ENCODE assay signal across 1 cellular context in the genomic region with DNA sequence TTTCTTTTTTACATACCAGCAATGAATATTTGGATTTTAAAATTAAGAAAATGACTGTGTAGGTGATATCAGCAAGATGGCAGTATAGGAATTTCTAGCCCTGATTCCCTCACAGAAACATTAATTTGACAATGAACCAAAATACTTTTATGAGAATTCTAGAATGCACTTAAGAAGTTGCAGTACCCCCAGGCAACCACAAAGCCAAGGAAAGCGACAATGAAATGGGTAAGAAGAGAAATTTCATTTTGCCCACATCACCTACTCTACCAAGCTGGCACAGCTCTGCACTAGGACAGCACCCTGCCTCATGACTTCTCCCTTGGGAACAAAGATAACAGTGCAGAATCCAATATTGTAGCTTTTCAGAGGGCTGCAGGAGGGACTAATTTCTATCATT.
TF ChIP-seq lines count a peak whose summit lies in the region.

No MANE protein-coding gene starts in this region.

TF ChIP-seq in GM23338, 12 proteins besides CTCF, POLR2A, EP300 and RAD21 (continued from another document):
- TF ChIP-seq, protein P1, sequence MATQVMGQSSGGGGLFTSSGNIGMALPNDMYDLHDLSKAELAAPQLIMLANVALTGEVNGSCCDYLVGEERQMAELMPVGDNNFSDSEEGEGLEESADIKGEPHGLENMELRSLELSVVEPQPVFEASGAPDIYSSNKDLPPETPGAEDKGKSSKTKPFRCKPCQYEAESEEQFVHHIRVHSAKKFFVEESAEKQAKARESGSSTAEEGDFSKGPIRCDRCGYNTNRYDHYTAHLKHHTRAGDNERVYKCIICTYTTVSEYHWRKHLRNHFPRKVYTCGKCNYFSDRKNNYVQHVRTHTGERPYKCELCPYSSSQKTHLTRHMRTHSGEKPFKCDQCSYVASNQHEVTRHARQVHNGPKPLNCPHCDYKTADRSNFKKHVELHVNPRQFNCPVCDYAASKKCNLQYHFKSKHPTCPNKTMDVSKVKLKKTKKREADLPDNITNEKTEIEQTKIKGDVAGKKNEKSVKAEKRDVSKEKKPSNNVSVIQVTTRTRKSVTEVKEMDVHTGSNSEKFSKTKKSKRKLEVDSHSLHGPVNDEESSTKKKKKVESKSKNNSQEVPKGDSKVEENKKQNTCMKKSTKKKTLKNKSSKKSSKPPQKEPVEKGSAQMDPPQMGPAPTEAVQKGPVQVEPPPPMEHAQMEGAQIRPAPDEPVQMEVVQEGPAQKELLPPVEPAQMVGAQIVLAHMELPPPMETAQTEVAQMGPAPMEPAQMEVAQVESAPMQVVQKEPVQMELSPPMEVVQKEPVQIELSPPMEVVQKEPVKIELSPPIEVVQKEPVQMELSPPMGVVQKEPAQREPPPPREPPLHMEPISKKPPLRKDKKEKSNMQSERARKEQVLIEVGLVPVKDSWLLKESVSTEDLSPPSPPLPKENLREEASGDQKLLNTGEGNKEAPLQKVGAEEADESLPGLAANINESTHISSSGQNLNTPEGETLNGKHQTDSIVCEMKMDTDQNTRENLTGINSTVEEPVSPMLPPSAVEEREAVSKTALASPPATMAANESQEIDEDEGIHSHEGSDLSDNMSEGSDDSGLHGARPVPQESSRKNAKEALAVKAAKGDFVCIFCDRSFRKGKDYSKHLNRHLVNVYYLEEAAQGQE (IDR thresholded peaks at IDR 0.05; ENCODE audit: unreplicated experiment) = no peak
- no peak for TF ChIP-seq CREB1 (CRISPR knock-in tag; IDR thresholded peaks at IDR 0.05; ENCODE audit: low read depth)
- no peak for TF ChIP-seq NANOG (IDR thresholded peaks at IDR 0.05; ENCODE audit: borderline replicate concordance)
- TF ChIP-seq STAT1 (IDR thresholded peaks at IDR 0.05; ENCODE audit: unreplicated experiment) = no peak
- no peak for TF ChIP-seq EZH2 (IDR thresholded peaks at IDR 0.05; ENCODE audit: low read depth, unreplicated experiment)
- TF ChIP-seq, protein P2, sequence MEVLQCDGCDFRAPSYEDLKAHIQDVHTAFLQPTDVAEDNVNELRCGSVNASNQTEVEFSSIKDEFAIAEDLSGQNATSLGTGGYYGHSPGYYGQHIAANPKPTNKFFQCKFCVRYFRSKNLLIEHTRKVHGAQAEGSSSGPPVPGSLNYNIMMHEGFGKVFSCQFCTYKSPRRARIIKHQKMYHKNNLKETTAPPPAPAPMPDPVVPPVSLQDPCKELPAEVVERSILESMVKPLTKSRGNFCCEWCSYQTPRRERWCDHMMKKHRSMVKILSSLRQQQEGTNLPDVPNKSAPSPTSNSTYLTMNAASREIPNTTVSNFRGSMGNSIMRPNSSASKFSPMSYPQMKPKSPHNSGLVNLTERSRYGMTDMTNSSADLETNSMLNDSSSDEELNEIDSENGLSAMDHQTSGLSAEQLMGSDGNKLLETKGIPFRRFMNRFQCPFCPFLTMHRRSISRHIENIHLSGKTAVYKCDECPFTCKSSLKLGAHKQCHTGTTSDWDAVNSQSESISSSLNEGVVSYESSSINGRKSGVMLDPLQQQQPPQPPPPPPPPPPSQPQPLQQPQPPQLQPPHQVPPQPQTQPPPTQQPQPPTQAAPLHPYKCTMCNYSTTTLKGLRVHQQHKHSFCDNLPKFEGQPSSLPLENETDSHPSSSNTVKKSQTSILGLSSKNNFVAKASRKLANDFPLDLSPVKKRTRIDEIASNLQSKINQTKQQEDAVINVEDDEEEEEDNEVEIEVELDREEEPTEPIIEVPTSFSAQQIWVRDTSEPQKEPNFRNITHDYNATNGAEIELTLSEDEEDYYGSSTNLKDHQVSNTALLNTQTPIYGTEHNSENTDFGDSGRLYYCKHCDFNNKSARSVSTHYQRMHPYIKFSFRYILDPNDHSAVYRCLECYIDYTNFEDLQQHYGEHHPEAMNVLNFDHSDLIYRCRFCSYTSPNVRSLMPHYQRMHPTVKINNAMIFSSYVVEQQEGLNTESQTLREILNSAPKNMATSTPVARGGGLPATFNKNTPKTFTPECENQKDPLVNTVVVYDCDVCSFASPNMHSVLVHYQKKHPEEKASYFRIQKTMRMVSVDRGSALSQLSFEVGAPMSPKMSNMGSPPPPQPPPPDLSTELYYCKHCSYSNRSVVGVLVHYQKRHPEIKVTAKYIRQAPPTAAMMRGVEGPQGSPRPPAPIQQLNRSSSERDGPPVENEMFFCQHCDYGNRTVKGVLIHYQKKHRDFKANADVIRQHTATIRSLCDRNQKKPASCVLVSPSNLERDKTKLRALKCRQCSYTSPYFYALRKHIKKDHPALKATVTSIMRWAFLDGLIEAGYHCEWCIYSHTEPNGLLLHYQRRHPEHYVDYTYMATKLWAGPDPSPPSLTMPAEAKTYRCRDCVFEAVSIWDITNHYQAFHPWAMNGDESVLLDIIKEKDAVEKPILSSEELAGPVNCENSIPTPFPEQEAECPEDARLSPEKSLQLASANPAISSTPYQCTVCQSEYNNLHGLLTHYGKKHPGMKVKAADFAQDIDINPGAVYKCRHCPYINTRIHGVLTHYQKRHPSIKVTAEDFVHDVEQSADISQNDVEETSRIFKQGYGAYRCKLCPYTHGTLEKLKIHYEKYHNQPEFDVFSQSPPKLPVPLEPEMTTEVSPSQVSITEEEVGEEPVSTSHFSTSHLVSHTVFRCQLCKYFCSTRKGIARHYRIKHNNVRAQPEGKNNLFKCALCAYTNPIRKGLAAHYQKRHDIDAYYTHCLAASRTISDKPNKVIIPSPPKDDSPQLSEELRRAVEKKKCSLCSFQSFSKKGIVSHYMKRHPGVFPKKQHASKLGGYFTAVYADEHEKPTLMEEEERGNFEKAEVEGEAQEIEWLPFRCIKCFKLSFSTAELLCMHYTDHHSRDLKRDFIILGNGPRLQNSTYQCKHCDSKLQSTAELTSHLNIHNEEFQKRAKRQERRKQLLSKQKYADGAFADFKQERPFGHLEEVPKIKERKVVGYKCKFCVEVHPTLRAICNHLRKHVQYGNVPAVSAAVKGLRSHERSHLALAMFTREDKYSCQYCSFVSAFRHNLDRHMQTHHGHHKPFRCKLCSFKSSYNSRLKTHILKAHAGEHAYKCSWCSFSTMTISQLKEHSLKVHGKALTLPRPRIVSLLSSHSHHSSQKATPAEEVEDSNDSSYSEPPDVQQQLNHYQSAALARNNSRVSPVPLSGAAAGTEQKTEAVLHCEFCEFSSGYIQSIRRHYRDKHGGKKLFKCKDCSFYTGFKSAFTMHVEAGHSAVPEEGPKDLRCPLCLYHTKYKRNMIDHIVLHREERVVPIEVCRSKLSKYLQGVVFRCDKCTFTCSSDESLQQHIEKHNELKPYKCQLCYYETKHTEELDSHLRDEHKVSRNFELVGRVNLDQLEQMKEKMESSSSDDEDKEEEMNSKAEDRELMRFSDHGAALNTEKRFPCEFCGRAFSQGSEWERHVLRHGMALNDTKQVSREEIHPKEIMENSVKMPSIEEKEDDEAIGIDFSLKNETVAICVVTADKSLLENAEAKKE (CRISPR knock-in tag; IDR thresholded peaks at IDR 0.05) = no peak
- no peak for TF ChIP-seq JUNB (IDR thresholded peaks at IDR 0.05; ENCODE audit: unreplicated experiment)
- TF ChIP-seq, protein P3, sequence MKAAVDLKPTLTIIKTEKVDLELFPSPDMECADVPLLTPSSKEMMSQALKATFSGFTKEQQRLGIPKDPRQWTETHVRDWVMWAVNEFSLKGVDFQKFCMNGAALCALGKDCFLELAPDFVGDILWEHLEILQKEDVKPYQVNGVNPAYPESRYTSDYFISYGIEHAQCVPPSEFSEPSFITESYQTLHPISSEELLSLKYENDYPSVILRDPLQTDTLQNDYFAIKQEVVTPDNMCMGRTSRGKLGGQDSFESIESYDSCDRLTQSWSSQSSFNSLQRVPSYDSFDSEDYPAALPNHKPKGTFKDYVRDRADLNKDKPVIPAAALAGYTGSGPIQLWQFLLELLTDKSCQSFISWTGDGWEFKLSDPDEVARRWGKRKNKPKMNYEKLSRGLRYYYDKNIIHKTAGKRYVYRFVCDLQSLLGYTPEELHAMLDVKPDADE (IDR thresholded peaks at IDR 0.05) = no peak
- TF ChIP-seq ZNF114 (CRISPR knock-in tag; IDR thresholded peaks at IDR 0.05) = no peak
- no peak for TF ChIP-seq POLR2AphosphoS5 (IDR thresholded peaks at IDR 0.05; ENCODE audit: low read depth)
- TF ChIP-seq EZH2phosphoT487 (IDR thresholded peaks at IDR 0.05; ENCODE audit: unreplicated experiment) = no peak
